Comparison of ENCODE assay signal across 15 cellular contexts in the genomic region with DNA sequence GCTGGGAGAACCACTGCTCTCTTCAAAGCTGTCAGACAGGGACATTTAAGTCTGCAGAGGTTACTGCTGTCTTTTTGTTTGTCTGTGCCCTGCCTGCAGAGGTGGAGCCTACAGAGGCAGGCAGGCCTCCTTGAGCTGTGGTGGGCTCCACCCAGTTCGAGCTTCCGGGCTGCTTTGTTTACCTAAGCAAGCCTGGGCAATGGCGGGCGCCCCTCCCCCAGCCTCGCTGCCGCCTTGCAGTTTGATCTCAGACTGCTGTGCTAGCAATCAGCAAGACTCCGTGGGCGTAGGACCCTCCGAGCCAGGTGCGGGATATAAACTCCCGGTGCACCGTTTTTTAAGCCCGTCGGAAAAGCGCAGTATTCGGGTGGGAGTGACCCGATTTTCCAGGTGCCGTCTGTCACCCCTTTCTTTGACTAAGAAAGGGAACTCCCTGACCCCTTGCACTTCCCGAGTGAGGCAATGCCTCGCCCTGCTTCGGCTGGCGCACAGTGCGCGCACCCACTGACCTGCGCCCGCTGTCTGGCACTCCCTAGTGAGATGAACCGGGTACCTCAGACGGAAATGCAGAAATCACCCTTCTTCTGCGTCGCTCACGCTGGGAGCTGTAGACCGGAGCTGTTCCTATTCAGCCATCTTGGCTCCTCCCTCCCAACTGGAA. TPM values are rescaled to one million over a fixed set of nuclear protein-coding genes. Genes with fewer than 3 reads are reported as not detected.
"Had no signal": no experiment of that assay in that cellular context is flagged by ENCODE, and none has a peak within 500 bp of the region (broad histone marks: within the 10 kb centered on the region; RNA-seq: fewer than 3 reads in every experiment).

No MANE protein-coding gene starts in this region.

RNA-seq across cellular contexts. Expression of a gene that starts 16.8 kb away (rescaled TPM):
- total RNA-seq: left colon, mammary epithelial cell, osteocyte, posterior vena cava, sigmoid colon, subcutaneous adipose tissue, thoracic aorta, upper lobe of right lung had no signal
- polyA plus RNA-seq: immature natural killer cell; mammary epithelial cell; naive thymus-derived CD8-positive, alpha-beta T cell; psoas muscle; spleen had no signal

RNA-seq across cellular contexts. Expression of a gene that starts 21.2 kb away (rescaled TPM):
- total RNA-seq: kidney; left colon; left lung; mammary epithelial cell; naive thymus-derived CD8-positive, alpha-beta T cell; osteocyte; posterior vena cava; sigmoid colon; spleen; subcutaneous adipose tissue; suprapubic skin; thoracic aorta; upper lobe of right lung had no signal
- polyA plus RNA-seq: immature natural killer cell; mammary epithelial cell; naive thymus-derived CD8-positive, alpha-beta T cell; psoas muscle; spleen had no signal
